24 cellular contexts compared by ENCODE assay signal in the genomic region with DNA sequence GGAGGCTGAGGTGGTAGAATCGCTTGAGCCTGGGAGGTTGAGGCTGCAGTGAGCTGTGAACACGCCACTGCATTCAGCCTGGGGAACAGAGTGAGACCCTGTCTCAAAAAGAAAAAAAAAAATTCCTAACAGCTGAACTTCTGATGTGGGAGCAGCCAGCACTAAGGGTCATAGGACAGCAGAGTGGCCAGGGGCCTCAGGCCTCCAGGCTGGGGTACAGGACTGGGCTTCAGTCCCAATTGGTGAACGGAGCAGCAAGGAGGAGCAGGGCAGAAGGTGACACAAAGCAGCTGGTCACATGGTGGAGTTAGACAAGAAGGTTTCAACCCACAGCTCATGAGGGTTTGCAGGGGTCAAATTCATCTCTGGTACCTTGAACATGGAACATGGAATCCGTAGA.
"Had no signal": no experiment of that assay in that cellular context is flagged by ENCODE, and none has a peak within 500 bp of the region (broad histone marks: within the 10 kb centered on the region; RNA-seq: fewer than 3 reads in every experiment).

No MANE protein-coding gene starts in this region.

- H3K4me3 Mint-ChIP-seq: stimulated activated effector memory CD8-positive, alpha-beta T cell treated with anti-CD3 and anti-CD28 coated beads, Interleukin-12 subunit alpha, Interleukin-12 subunit beta, amount 100 ng/mL, for 72 hours; stimulated activated memory B cell treated with anti-CD40 and anti-IgM and Interleukin-4, amounts not matched to agents 10 μg/mL and 1 μg/mL and 100 μg/mL, for 72 hours; stimulated activated naive B cell treated with anti-CD40 and anti-IgM and Interleukin-4, amounts not matched to agents 10 μg/mL and 1 μg/mL and 100 μg/mL, for 72 hours; stimulated activated naive CD8-positive, alpha-beta T cell treated with anti-CD3 and anti-CD28 coated beads, Interleukin-15, amount 100 ng/mL, for 72 hours; stimulated activated naive CD8-positive, alpha-beta T cell treated with anti-CD3 and anti-CD28 coated beads, Interleukin-15, Interleukin-2, amounts not matched to agents 100 ng/mL and 50 ng/mL, for 24 hours; type B pancreatic cell had no signal

- H3K27ac Mint-ChIP-seq: stimulated activated effector memory CD8-positive, alpha-beta T cell treated with anti-CD3 and anti-CD28 coated beads, Interleukin-12 subunit alpha, Interleukin-12 subunit beta, amount 100 ng/mL, for 72 hours; stimulated activated memory B cell treated with anti-CD40 and anti-IgM and Interleukin-4, amounts not matched to agents 10 μg/mL and 1 μg/mL and 100 μg/mL, for 72 hours; stimulated activated naive B cell treated with anti-CD40 and anti-IgM and Interleukin-4, amounts not matched to agents 10 μg/mL and 1 μg/mL and 100 μg/mL, for 72 hours; stimulated activated naive CD8-positive, alpha-beta T cell treated with anti-CD3 and anti-CD28 coated beads, Interleukin-15, amount 100 ng/mL, for 72 hours; stimulated activated naive CD8-positive, alpha-beta T cell treated with anti-CD3 and anti-CD28 coated beads, Interleukin-15, Interleukin-2, amounts not matched to agents 100 ng/mL and 50 ng/mL, for 24 hours; type B pancreatic cell had no signal

- H3K27me3 Mint-ChIP-seq: stimulated activated naive CD8-positive, alpha-beta T cell treated with anti-CD3 and anti-CD28 coated beads, Interleukin-15, Interleukin-2, amounts not matched to agents 100 ng/mL and 50 ng/mL, for 24 hours had no signal

- H3K9me3 Mint-ChIP-seq: stimulated activated naive B cell treated with anti-CD40 and anti-IgM and Interleukin-4, amounts not matched to agents 10 μg/mL and 1 μg/mL and 100 μg/mL, for 72 hours; stimulated activated naive CD8-positive, alpha-beta T cell treated with anti-CD3 and anti-CD28 coated beads, Interleukin-15, amount 100 ng/mL, for 72 hours; stimulated activated naive CD8-positive, alpha-beta T cell treated with anti-CD3 and anti-CD28 coated beads, Interleukin-15, Interleukin-2, amounts not matched to agents 100 ng/mL and 50 ng/mL, for 24 hours; type B pancreatic cell had no signal

- H3K36me3 Mint-ChIP-seq: stimulated activated effector memory CD8-positive, alpha-beta T cell treated with anti-CD3 and anti-CD28 coated beads, Interleukin-12 subunit alpha, Interleukin-12 subunit beta, amount 100 ng/mL, for 72 hours; stimulated activated memory B cell treated with anti-CD40 and anti-IgM and Interleukin-4, amounts not matched to agents 10 μg/mL and 1 μg/mL and 100 μg/mL, for 72 hours; stimulated activated naive B cell treated with anti-CD40 and anti-IgM and Interleukin-4, amounts not matched to agents 10 μg/mL and 1 μg/mL and 100 μg/mL, for 72 hours; type B pancreatic cell had no signal

- ATAC-seq: stimulated activated effector memory CD8-positive, alpha-beta T cell treated with anti-CD3 and anti-CD28 coated beads, Interleukin-12 subunit alpha, Interleukin-12 subunit beta, amount 100 ng/mL, for 72 hours; stimulated activated memory B cell treated with anti-CD40 and anti-IgM and Interleukin-4, amounts not matched to agents 10 μg/mL and 1 μg/mL and 100 μg/mL, for 72 hours; stimulated activated naive B cell treated with anti-CD40 and anti-IgM and Interleukin-4, amounts not matched to agents 10 μg/mL and 1 μg/mL and 100 μg/mL, for 72 hours; stimulated activated naive CD8-positive, alpha-beta T cell treated with anti-CD3 and anti-CD28 coated beads, Interleukin-15, amount 100 ng/mL, for 72 hours; stimulated activated naive CD8-positive, alpha-beta T cell treated with anti-CD3 and anti-CD28 coated beads, Interleukin-15, Interleukin-2, amounts not matched to agents 100 U/mL and 50 U/mL, for 24 hours; upper lobe of right lung had no signal

- H3K4me1 Mint-ChIP-seq: stimulated activated effector memory CD8-positive, alpha-beta T cell treated with anti-CD3 and anti-CD28 coated beads, Interleukin-12 subunit alpha, Interleukin-12 subunit beta, amount 100 ng/mL, for 72 hours; stimulated activated memory B cell treated with anti-CD40 and anti-IgM and Interleukin-4, amounts not matched to agents 10 μg/mL and 1 μg/mL and 100 μg/mL, for 72 hours; stimulated activated naive B cell treated with anti-CD40 and anti-IgM and Interleukin-4, amounts not matched to agents 10 μg/mL and 1 μg/mL and 100 μg/mL, for 72 hours; stimulated activated naive CD8-positive, alpha-beta T cell treated with anti-CD3 and anti-CD28 coated beads, Interleukin-15, amount 100 ng/mL, for 72 hours had no signal

- DNase-seq: stimulated activated CD4-positive, alpha-beta T cell treated with anti-CD3 and anti-CD28 coated beads, Interleukin-2, amount 100 ng/mL, for 48 hours; stimulated activated CD4-positive, alpha-beta T cell treated with anti-CD3 and anti-CD28 coated beads, Interleukin-4, amount 100 ng/mL, for 1 hour; stimulated activated CD4-positive, alpha-beta T cell treated with anti-CD3 and anti-CD28 coated beads, Interleukin-4, amount 100 ng/mL, for 24 hours; stimulated activated CD4-positive, alpha-beta T cell treated with anti-CD3 and anti-CD28 coated beads, Interleukin-4, amount 100 ng/mL, for 4 hours; stimulated activated CD8-positive, alpha-beta memory T cell treated with anti-CD3 and anti-CD28 coated beads, Interleukin-4, amount 100 ng/mL, for 48 hours; stimulated activated naive B cell treated with anti-CD40 and anti-IgM and Interleukin-4, amounts not matched to agents 10 μg/mL and 1 μg/mL and 100 μg/mL, for 72 hours; stimulated activated naive CD4-positive, alpha-beta T cell; stimulated activated naive CD4-positive, alpha-beta T cell treated with Interleukin-2 at 50 U/mL for 16 hours; stimulated activated naive CD8-positive, alpha-beta T cell treated with anti-CD3 and anti-CD28 coated beads, Interleukin-15, amount 100 ng/mL, for 72 hours; stimulated activated naive CD8-positive, alpha-beta T cell treated with anti-CD3 and anti-CD28 coated beads, Interleukin-15, Interleukin-2, amounts not matched to agents 100 U/mL and 50 U/mL, for 24 hours; stomach; substantia nigra; testis; thyroid gland; tibial artery; transverse colon; trophoblast cell; upper lobe of left lung; upper lobe of right lung; uterus had no signal
